Comparison of ENCODE assay signal across 8 cellular contexts in genomic region chr21:33643658-33644311, GRCh38. TPM values are rescaled to one million over a fixed set of nuclear protein-coding genes. Genes with fewer than 3 reads are reported as not detected.
DNase-seq lines count a peak whose midpoint lies in the region; ATAC-seq and TF ChIP-seq lines count a peak whose summit lies in the region.

No MANE protein-coding gene starts in this region.

- no peak for ATAC-seq in activated T-helper 17 cell treated with anti-CD3 and anti-CD28 coated beads, Interleukin-2, amount 50 U/mL, for 72 hours (replicated peaks)
- ATAC-seq in stimulated activated memory B cell treated with anti-CD40 and anti-IgM and Interleukin-4, amounts not matched to agents 10 μg/mL and 1 μg/mL and 100 μg/mL, for 72 hours, result no peak

- DNase-seq in T-helper 9 cell, result no peak
- no peak for DNase-seq in COLO668 (lab: John Stamatoyannopoulos, UW; ENCODE audit: unreplicated experiment)
- no peak for DNase-seq in activated effector memory CD4-positive, alpha-beta T cell treated with Interleukin-2 at 50 U/mL for 16 hours

- H3K27ac ChIP-seq in ACC112 (ENCODE audit: low read depth, low read length) (peak overlapping the region; percentile 83), HEK293 (ENCODE audit: extremely low read depth, low read depth, low read length) (no peak overlapping the region)

- peaks cover 83% of the 10 kb centered on the region for H3K79me2 ChIP-seq in ACC112 (ENCODE audit: control insufficient read depth, insufficient read depth, low read length, unreplicated experiment)

- H3K27me3 ChIP-seq in ACC112 (ENCODE audit: insufficient read depth, low read length) (no peaks in the 10 kb centered on the region), iPS-15b (ENCODE audit: control insufficient read depth, insufficient read depth, low read length) (no peaks in the 10 kb centered on the region)

- peak overlapping the region; percentile 86 for H3K4me3 Mint-ChIP-seq in activated T-helper 17 cell treated with anti-CD3 and anti-CD28 coated beads, Interleukin-2, amount 50 U/mL, for 72 hours
- peak overlapping the region; percentile 83 for H3K4me3 Mint-ChIP-seq in stimulated activated memory B cell treated with anti-CD40 and anti-IgM and Interleukin-4, amounts not matched to agents 10 μg/mL and 1 μg/mL and 100 μg/mL, for 72 hours

- H3K4me1 Mint-ChIP-seq in activated T-helper 17 cell treated with anti-CD3 and anti-CD28 coated beads, Interleukin-2, amount 50 U/mL, for 72 hours, result peaks cover 6% of the 10 kb centered on the region
- peaks cover 17% of the 10 kb centered on the region for H3K4me1 Mint-ChIP-seq in stimulated activated memory B cell treated with anti-CD40 and anti-IgM and Interleukin-4, amounts not matched to agents 10 μg/mL and 1 μg/mL and 100 μg/mL, for 72 hours

- H3K9me3 ChIP-seq in HEK293 (ENCODE audit: control insufficient read depth, insufficient read depth, low read depth, low read length) (no peaks in the 10 kb centered on the region), iPS-15b (ENCODE audit: control insufficient read depth, insufficient read depth, low read length) (no peaks in the 10 kb centered on the region)

- no peaks in the 10 kb centered on the region for H3K36me3 Mint-ChIP-seq in activated T-helper 17 cell treated with anti-CD3 and anti-CD28 coated beads, Interleukin-2, amount 50 U/mL, for 72 hours (ENCODE audit: low read depth)
- no peaks in the 10 kb centered on the region for H3K36me3 Mint-ChIP-seq in stimulated activated memory B cell treated with anti-CD40 and anti-IgM and Interleukin-4, amounts not matched to agents 10 μg/mL and 1 μg/mL and 100 μg/mL, for 72 hours

- TF ChIP-seq CTCF in HEK293 (tag by site-specific recombination; IDR thresholded peaks at IDR 0.05), result no peak

- H3K27ac Mint-ChIP-seq in activated T-helper 17 cell treated with anti-CD3 and anti-CD28 coated beads, Interleukin-2, amount 50 U/mL, for 72 hours, result peak overlapping the region; percentile 30
- no peak overlapping the region for H3K27ac Mint-ChIP-seq in stimulated activated memory B cell treated with anti-CD40 and anti-IgM and Interleukin-4, amounts not matched to agents 10 μg/mL and 1 μg/mL and 100 μg/mL, for 72 hours

- H3K4me1 ChIP-seq in ACC112 (ENCODE audit: control insufficient read depth, insufficient read depth, low read length, unreplicated experiment) (peaks cover 15% of the 10 kb centered on the region), HEK293 (ENCODE audit: control insufficient read depth, insufficient read depth, low read length) (peaks cover 13% of the 10 kb centered on the region), iPS-15b (ENCODE audit: control insufficient read depth, insufficient read depth, low read length) (peaks cover 11% of the 10 kb centered on the region)

- peak overlapping the region; percentile 57 for H3K9ac ChIP-seq in iPS-15b (ENCODE audit: low read depth, low read length)

- no peaks in the 10 kb centered on the region for H3K9me3 Mint-ChIP-seq in activated T-helper 17 cell treated with anti-CD3 and anti-CD28 coated beads, Interleukin-2, amount 50 U/mL, for 72 hours
- no peaks in the 10 kb centered on the region for H3K9me3 Mint-ChIP-seq in stimulated activated memory B cell treated with anti-CD40 and anti-IgM and Interleukin-4, amounts not matched to agents 10 μg/mL and 1 μg/mL and 100 μg/mL, for 72 hours

- POLR2A ChIA-PET in HEK293 (lab: Yijun Ruan, JAX), result interaction anchor here (0.7 to 1.7 kb wide), 4 partner anchors 12 to 75 kb away, joined by 3 to 4 read pairs (median 3); no protein-coding TSS in a partner anchor

- peaks cover 6% of the 10 kb centered on the region for H3K27me3 Mint-ChIP-seq in activated T-helper 17 cell treated with anti-CD3 and anti-CD28 coated beads, Interleukin-2, amount 50 U/mL, for 72 hours
- H3K27me3 Mint-ChIP-seq in stimulated activated memory B cell treated with anti-CD40 and anti-IgM and Interleukin-4, amounts not matched to agents 10 μg/mL and 1 μg/mL and 100 μg/mL, for 72 hours, result peaks cover 20% of the 10 kb centered on the region

- CTCF ChIA-PET in HEK293 (lab: Yijun Ruan, JAX), result interaction anchor here (0.6 to 2.0 kb wide), 3 partner anchors 11 to 212 kb away, joined by 3 to 9 read pairs (median 4); no protein-coding TSS in a partner anchor

- H3K36me3 ChIP-seq in ACC112 (ENCODE audit: insufficient read depth, low read length) (no peaks in the 10 kb centered on the region), HEK293 (ENCODE audit: control insufficient read depth in 2 of 2, insufficient read depth in 1 of 2, low read length in 2 of 2) (peaks cover 0 to 4% of the 10 kb centered on the region in 2 experiments; a peak in 1 of 3 replicates), iPS-15b (ENCODE audit: control insufficient read depth, insufficient read depth, low read length) (no peaks in the 10 kb centered on the region)

- peak overlapping the region; percentile 35 for H2AFZ ChIP-seq in ACC112 (ENCODE audit: low read length, unreplicated experiment)

- H3K4me3 ChIP-seq in ACC112 (ENCODE audit: low read depth, low read length) (peak overlapping the region; percentile 81), HEK293 (ENCODE audit: low read depth, low read length) (peak overlapping the region; percentile 62), iPS-15b (ENCODE audit: low read depth, low read length) (peak overlapping the region; percentile 88)

TF ChIP-seq in HEK293, 187 proteins besides CTCF, POLR2A, EP300 and RAD21:
- peak; percentile 60 for TF ChIP-seq PRDM6 (tag by site-specific recombination; IDR thresholded peaks at IDR 0.05)
- TF ChIP-seq ZBTB17 (tag by site-specific recombination; IDR thresholded peaks at IDR 0.05), result peak; percentile 56; the same call in 1 of the 2 replicates
- 0 out of 2 replicates have a peak, but pooled peaks have one; percentile 4 for TF ChIP-seq ZNF394 (tag by site-specific recombination; IDR thresholded peaks at IDR 0.05; ENCODE audit: borderline replicate concordance)
- no peak for TF ChIP-seq ZNF544 (tag by site-specific recombination; IDR thresholded peaks at IDR 0.05)

RNA-seq across cellular contexts. Expression of gene ITSN1, which starts 1.5 kb away (rescaled TPM):
- 1 to 10 TPM; 3.8 to 4.3 TPM for total RNA-seq in activated T-helper 17 cell treated with anti-CD3 and anti-CD28 coated beads, Interleukin-2, amount 50 U/mL, for 72 hours

RNA-seq across cellular contexts. Expression of gene CRYZL1, which starts 2.2 kb away (rescaled TPM):
- total RNA-seq in activated T-helper 17 cell treated with anti-CD3 and anti-CD28 coated beads, Interleukin-2, amount 50 U/mL, for 72 hours, result 10 to 100 TPM; 29.5 to 52.8 TPM

RNA-seq across cellular contexts. Expression of gene DONSON, which starts 55.3 kb away (rescaled TPM):
- total RNA-seq in activated T-helper 17 cell treated with anti-CD3 and anti-CD28 coated beads, Interleukin-2, amount 50 U/mL, for 72 hours, result 10 to 100 TPM; 39.8 to 43.0 TPM
